In the genomic region with DNA sequence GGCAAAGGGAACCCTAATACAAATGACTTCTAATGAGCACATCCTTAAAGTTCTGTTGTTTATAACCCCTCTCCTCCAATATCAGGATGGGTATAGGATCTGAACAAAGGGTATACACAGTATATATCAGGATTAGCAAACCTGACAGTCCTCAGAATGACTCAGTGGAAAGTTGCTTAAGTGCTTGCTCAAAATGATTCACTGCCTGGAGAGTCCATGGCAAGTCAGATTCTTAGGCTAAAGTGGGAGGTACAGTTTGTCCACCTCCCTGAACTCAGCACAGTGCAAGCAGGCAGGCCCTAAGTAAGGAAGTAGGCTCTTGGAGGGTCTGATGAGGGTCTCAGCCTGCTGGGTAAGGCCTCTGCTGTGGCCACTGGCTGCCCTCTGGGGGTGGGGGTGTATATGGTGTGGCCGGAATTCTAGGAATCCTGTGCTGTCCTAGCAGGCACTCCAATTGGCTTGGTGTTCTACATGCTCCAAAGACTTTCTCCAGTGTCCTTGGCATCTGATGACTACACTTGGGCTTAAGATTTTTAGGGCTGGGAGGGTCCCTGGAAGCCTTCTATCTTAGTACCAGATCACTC, we compare ENCODE assay signal across 13 cellular contexts. TPM values are rescaled to one million over a fixed set of nuclear protein-coding genes. Genes with fewer than 3 reads are reported as not detected.
DNase-seq lines count a peak whose midpoint lies in the region; TF ChIP-seq lines count a peak whose summit lies in the region.
"Had no signal": no experiment of that assay in that cellular context is flagged by ENCODE, and none has a peak within 500 bp of the region (broad histone marks: within the 10 kb centered on the region; RNA-seq: fewer than 3 reads in every experiment).

No MANE protein-coding gene starts in this region.

- no peaks in the 10 kb centered on the region for H3K36me3 ChIP-seq in fibroblast of lung (ENCODE audit: control insufficient read depth, insufficient read depth, low read length)
- H3K36me3 ChIP-seq: neutrophil had no signal

- H3K4me3 ChIP-seq in fibroblast of lung (replicated peaks in 1 of 4; ENCODE audit: control extremely low read depth in 1 of 4, insufficient read depth in 1 of 4, low read depth in 3 of 4, low read length in 4 of 4) = no peak overlapping the region

- no peaks in the 10 kb centered on the region for H3K79me2 ChIP-seq in fibroblast of lung (ENCODE audit: control insufficient read depth, insufficient read depth, low read length)

- no peaks in the 10 kb centered on the region for H4K20me1 ChIP-seq in fibroblast of lung (ENCODE audit: control insufficient read depth, extremely low read depth, insufficient read depth, low read length)

- peaks cover 6% of the 10 kb centered on the region for H3K4me1 ChIP-seq in fibroblast of lung (ENCODE audit: control insufficient read depth, extremely low read depth, insufficient read depth, low read length)

- H3K9me3 ChIP-seq in fibroblast of lung (ENCODE audit: control insufficient read depth, insufficient read depth, low read depth, low read length) = no peaks in the 10 kb centered on the region
- H3K9me3 ChIP-seq: neutrophil had no signal

- no peak overlapping the region for H3K27ac ChIP-seq in fibroblast of lung (ENCODE audit: insufficient read depth, low read length)
- H3K27ac ChIP-seq: neutrophil had no signal

- no peak overlapping the region for H3K9ac ChIP-seq in fibroblast of lung (ENCODE audit: insufficient read depth, low read length)

- H3K4me2 ChIP-seq in fibroblast of lung (ENCODE audit: extremely low read depth, insufficient read depth, low read length) = no peak overlapping the region

- DNase-seq in ELR (ENCODE audit: low read depth) (peak; percentile 87), RPMI7951 (ENCODE audit: low read depth) (peak; percentile 71), fibroblast of lung (ENCODE audit: low read depth in 2 of 2) (peak; percentile 62 to 86), renal cortical epithelial cell (ENCODE audit: low read depth) (peak; percentile 85), iPS-NIHi11 (ENCODE audit: low spot score) (no peak), NCI-H1694 treated with DMSO at 0.1 percent for 48 hours (lab: John Stamatoyannopoulos, UW) (no peak), HT-29 (ENCODE audit: low spot score) (no peak)
- DNase-seq in activated CD8-positive, alpha-beta memory T cell treated with anti-CD3 and anti-CD28 coated beads, Interleukin-2, amount 50 U/mL, for 48 hours = no peak
- DNase-seq: activated CD4-positive, alpha-beta T cell treated with anti-CD3 and anti-CD28 coated beads for 4 hours; activated gamma-delta T cell; NCI-H2029; NK-92 treated with Interleukin-12 subunit alpha and Interleukin-12 subunit beta, amount 100 ng/mL, for 24 hours had no signal

- no peaks in the 10 kb centered on the region for H3K27me3 ChIP-seq in fibroblast of lung (ENCODE audit: control insufficient read depth, insufficient read depth, low read length)
- H3K27me3 ChIP-seq: neutrophil had no signal

- H2AFZ ChIP-seq in fibroblast of lung (ENCODE audit: low read length) = no peak overlapping the region

- no peak for TF ChIP-seq CTCF in fibroblast of lung (conservative IDR thresholded peaks at IDR 0.05 in 1 of 2, IDR thresholded peaks at IDR 0.05 in 1 of 2; ENCODE audit: low read depth in 1 of 2, low read length in 2 of 2)

RNA-seq across cellular contexts. Expression of a gene that starts 54.3 kb away (rescaled TPM):
- total RNA-seq in RPMI7951 (2014; rRNA removed; shearing (Covaris generic)) = 35.4 and 35.6 TPM in 2 replicates
- total RNA-seq in fibroblast of lung (4.5 and 9.0 TPM in 2 replicates), renal cortical epithelial cell (36.6 and 39.8 TPM in 2 replicates)
- 1.4 and 10.1 TPM in 2 replicates for polyA plus RNA-seq in fibroblast of lung
- 0.98 and 6.5 TPM in 2 replicates for polyA plus RNA-seq in fibroblast of lung (2012)
- 3.9 and 5.5 TPM in 2 replicates for polyA minus RNA-seq in fibroblast of lung (ENCODE audit: low replicate concordance)
- total RNA-seq in HT-29 (2014; rRNA removed; shearing (Covaris generic)) = not detected in 2 replicates

Comparison
In these comparisons a context has a peak if more than half of its experiments do, and no peak if none do; other contexts are left out.
1. DNase-seq: peak in ELR (single experiment), RPMI7951 (single experiment), fibroblast of lung (2 of 2) and renal cortical epithelial cell (single experiment); none in iPS-NIHi11 (single experiment), NCI-H1694 treated with DMSO at 0.1 percent for 48 hours (single experiment), activated CD8-positive, alpha-beta memory T cell treated with anti-CD3 and anti-CD28 coated beads, Interleukin-2, amount 50 U/mL, for 48 hours (single experiment) and HT-29 (single experiment).